In genomic region chr7:5523712-5524561, GRCh38 we compare ENCODE assay signal across 8 cellular contexts. TPM values are rescaled to one million over a fixed set of nuclear protein-coding genes. Genes with fewer than 3 reads are reported as not detected.
DNase-seq lines count a peak whose midpoint lies in the region; ATAC-seq and TF ChIP-seq lines count a peak whose summit lies in the region.
"Not testable (repeated sequence)": the region's sequence is repeated elsewhere in the genome, so short reads cannot be mapped to it uniquely, and the experiment has no call there.

No MANE protein-coding gene starts in this region.

- peak overlapping the region; percentile 60 for H3K4me3 Mint-ChIP-seq in neural progenitor cell
- peak overlapping the region; percentile 66 for H3K4me3 Mint-ChIP-seq in type B pancreatic cell

- H3F3A ChIP-seq in SK-N-SH (replicated peaks; ENCODE audit: insufficient read depth): peaks cover 82% of the 10 kb centered on the region
- H3F3A ChIP-seq in neural progenitor cell (ENCODE audit: low read depth): peaks cover 67% of the 10 kb centered on the region

- H3K79me2 ChIP-seq in DND-41 (ENCODE audit: insufficient read depth, low read length) (peaks cover 26% of the 10 kb centered on the region), SK-N-SH (ENCODE audit: insufficient read depth) (peaks cover 30% of the 10 kb centered on the region), neural progenitor cell (ENCODE audit: low read depth) (peaks cover 25% of the 10 kb centered on the region)

- H3K9me3 Mint-ChIP-seq in neural progenitor cell: peaks cover 12% of the 10 kb centered on the region
- H3K9me3 Mint-ChIP-seq in type B pancreatic cell: not testable (repeated sequence)

- 94% methylated on average over 17 of the region's 17 CpGs for WGBS in SK-N-SH (ENCODE audit: low lambda C conversion rate)

- not testable (repeated sequence) for TF ChIP-seq CTCF in DND-41 (IDR thresholded peaks at IDR 0.05; ENCODE audit: borderline replicate concordance, extremely low read depth, low read length, poor library complexity, severe bottlenecking); SK-N-SH (IDR thresholded peaks at IDR 0.05); neural progenitor cell (IDR thresholded peaks at IDR 0.05); type B pancreatic cell (conservative IDR thresholded peaks at IDR 0.05)

- TF ChIP-seq RAD21 in SK-N-SH (IDR thresholded peaks at IDR 0.05; ENCODE audit: low read length): not testable (repeated sequence)

- CTCF ChIA-PET in SK-N-SH (lab: Yijun Ruan, JAX): interaction anchor here (1.1 to 3.4 kb wide), 4 partner anchors 15 to 142 kb away, joined by 3 to 31 read pairs (median 10); no protein-coding TSS in a partner anchor

- H3K27me3 Mint-ChIP-seq in neural progenitor cell (ENCODE audit: insufficient read depth, low read depth): peaks cover 54% of the 10 kb centered on the region
- peaks cover 54% of the 10 kb centered on the region for H3K27me3 Mint-ChIP-seq in type B pancreatic cell

- DNase-seq in DND-41: peak; percentile 45
- peak; percentile 54 for DNase-seq in KBM-7
- not testable (repeated sequence) for DNase-seq in SK-N-SH; neural progenitor cell (ENCODE audit: low spot score); type B pancreatic cell (ENCODE audit: extremely low spot score, unreplicated experiment)
- DNase-seq in activated T-cell treated with anti-CD3 and anti-CD28 coated beads for 1 hour (ENCODE audit: low read depth): peak; percentile 42
- peak; percentile 33 for DNase-seq in central memory CD4-positive, alpha-beta T cell
- DNase-seq in glomerular visceral epithelial cell (ENCODE audit: extremely low spot score): peak; percentile 62

- H3K4me1 Mint-ChIP-seq in neural progenitor cell (peaks cover 25% of the 10 kb centered on the region), type B pancreatic cell (ENCODE audit: unreplicated experiment) (peaks cover 24% of the 10 kb centered on the region)

- not testable (repeated sequence) for H3K9me2 ChIP-seq in SK-N-SH

- ATAC-seq in DND-41 (ENCODE audit: insufficient read depth, low read depth): peak; percentile 6; the same call in 2 of the 3 replicates

- not testable (repeated sequence) for H3K27ac Mint-ChIP-seq in neural progenitor cell
- peak overlapping the region; percentile 97 for H3K27ac Mint-ChIP-seq in type B pancreatic cell

- H3K27me3 ChIP-seq in DND-41 (ENCODE audit: insufficient read depth, low read length, poor library complexity); SK-N-SH (ENCODE audit: insufficient read depth); neural progenitor cell: not testable (repeated sequence)

- H4K20me1 ChIP-seq in DND-41 (ENCODE audit: insufficient read depth, low read length) (peaks cover 40% of the 10 kb centered on the region), SK-N-SH (ENCODE audit: insufficient read depth) (peaks cover 60% of the 10 kb centered on the region), neural progenitor cell (ENCODE audit: low read depth) (peaks cover 46% of the 10 kb centered on the region)

- not testable (repeated sequence) for H3K27ac ChIP-seq in DND-41 (ENCODE audit: low read length); neural progenitor cell
- peak overlapping the region in 1 of 2 experiments; percentile 1; a peak in 1 of 4 replicates for H3K27ac ChIP-seq in SK-N-SH (ENCODE audit: low read depth in 2 of 2, low read length in 1 of 2)

- peaks cover 22% of the 10 kb centered on the region for H3K4me1 ChIP-seq in DND-41 (ENCODE audit: insufficient read depth, low read length)
- H3K4me1 ChIP-seq in SK-N-SH (ENCODE audit: control insufficient read depth in 1 of 2, insufficient read depth in 2 of 2, low read depth in 1 of 2, low read length in 1 of 2): peaks cover 13 to 20% of the 10 kb centered on the region in 2 experiments; a peak in 3 of 4 replicates
- H3K4me1 ChIP-seq in neural progenitor cell: peaks cover 20% of the 10 kb centered on the region

- H3K9ac ChIP-seq in DND-41 (ENCODE audit: low read depth, low read length); SK-N-SH; neural progenitor cell: not testable (repeated sequence)

- POLR2A ChIA-PET in SK-N-SH (lab: Yijun Ruan, JAX): interaction anchor here (0.6 to 1.1 kb wide), 2 partner anchors 35 to 101 kb away, joined by 3 read pairs; partner anchors contain the start of gene TNRC18

- H3K4me2 ChIP-seq in DND-41 (ENCODE audit: insufficient read depth, low read length); SK-N-SH; neural progenitor cell: not testable (repeated sequence)

- H3K4me3 ChIP-seq in DND-41 (ENCODE audit: low read depth in 1 of 2, low read length in 2 of 2); SK-N-SH (ENCODE audit: low read depth in 2 of 2, low read length in 1 of 2); neural progenitor cell: not testable (repeated sequence)

- H3K36me3 ChIP-seq in DND-41 (ENCODE audit: insufficient read depth, low read length): peaks cover 52% of the 10 kb centered on the region
- H3K36me3 ChIP-seq in SK-N-SH (replicated peaks in 1 of 2; ENCODE audit: control insufficient read depth in 1 of 2, insufficient read depth in 2 of 2, low read length in 1 of 2): peaks cover 32 to 38% of the 10 kb centered on the region in 2 experiments
- not testable (repeated sequence) for H3K36me3 ChIP-seq in neural progenitor cell

- H2AFZ ChIP-seq in DND-41 (ENCODE audit: low read depth, low read length); SK-N-SH (ENCODE audit: low read depth); neural progenitor cell (replicated peaks): not testable (repeated sequence)

- not testable (repeated sequence) for H3K9me3 ChIP-seq in DND-41 (ENCODE audit: insufficient read depth, low read length, severe bottlenecking); SK-N-SH; neural progenitor cell (ENCODE audit: low read depth)

- not testable (repeated sequence) for TF ChIP-seq EP300 in SK-N-SH (IDR thresholded peaks at IDR 0.05; ENCODE audit: borderline replicate concordance in 1 of 2, low read depth in 1 of 2, low read length in 1 of 2)

- in situ Hi-C loops in KBM-7 (cut with MboI; ENCODE audit: low pct_unique_long_range_greater_than_20kb, low sequenced_read_pairs): not testable (repeated sequence)

- H3K36me3 Mint-ChIP-seq in neural progenitor cell (peaks cover 39% of the 10 kb centered on the region), type B pancreatic cell (peaks cover 49% of the 10 kb centered on the region)

TF ChIP-seq in SK-N-SH, 30 proteins besides CTCF, POLR2A, EP300 and RAD21:
- TF ChIP-seq PBX3 (IDR thresholded peaks at IDR 0.05) (peak; percentile 4; the same call in 1 of the 2 replicates), POLR2AphosphoS5 (IDR thresholded peaks at IDR 0.05; ENCODE audit: low read depth, low read length) (peak; percentile 41; the same call in 1 of the 2 replicates), JUND (IDR thresholded peaks at IDR 0.05) (peak; percentile 34; the same call in 1 of the 2 replicates)

RNA-seq across cellular contexts. Expression of gene ACTB, which starts 6.5 kb away (rescaled TPM):
- polyA plus RNA-seq in SK-N-SH (2012; rRNA removed): 2,583 and 4,707 TPM in 2 replicates
- polyA plus RNA-seq in SK-N-SH (2012; cell fraction: cytosol; rRNA removed): 3,036 and 4,390 TPM in 2 replicates
- 4,302 and 8,336 TPM in 2 replicates for polyA plus RNA-seq in SK-N-SH (2012; cell fraction: nucleus; rRNA removed)
- total RNA-seq in neural progenitor cell (ENCODE audit: low replicate concordance) (1,381 and 2,318 TPM in 2 replicates), type B pancreatic cell (ENCODE audit: low replicate concordance) (3,466 and 4,253 TPM in 2 replicates)

RNA-seq across cellular contexts. Expression of gene FBXL18, which starts 10.3 kb away (rescaled TPM):
- polyA plus RNA-seq in SK-N-SH (2012; rRNA removed): 5.7 and 6.0 TPM in 2 replicates
- 2.1 and 3.7 TPM in 2 replicates for polyA plus RNA-seq in SK-N-SH (2012; cell fraction: cytosol; rRNA removed)
- polyA plus RNA-seq in SK-N-SH (2012; cell fraction: nucleus; rRNA removed): 10.9 and 11.2 TPM in 2 replicates
- total RNA-seq in neural progenitor cell (ENCODE audit: low replicate concordance) (3.3 and 6.7 TPM in 2 replicates), type B pancreatic cell (ENCODE audit: low replicate concordance) (13.5 and 14.9 TPM in 2 replicates)
